In genomic region chr3:122742234-122742633, GRCh38 we compare ENCODE assay signal across 1 cellular context.
TF ChIP-seq lines count a peak whose summit lies in the region.

No MANE protein-coding gene starts in this region.

TF ChIP-seq in HEK293, 187 proteins besides CTCF, POLR2A, EP300 and RAD21 (continued from another document):
- TF ChIP-seq, protein P1, sequence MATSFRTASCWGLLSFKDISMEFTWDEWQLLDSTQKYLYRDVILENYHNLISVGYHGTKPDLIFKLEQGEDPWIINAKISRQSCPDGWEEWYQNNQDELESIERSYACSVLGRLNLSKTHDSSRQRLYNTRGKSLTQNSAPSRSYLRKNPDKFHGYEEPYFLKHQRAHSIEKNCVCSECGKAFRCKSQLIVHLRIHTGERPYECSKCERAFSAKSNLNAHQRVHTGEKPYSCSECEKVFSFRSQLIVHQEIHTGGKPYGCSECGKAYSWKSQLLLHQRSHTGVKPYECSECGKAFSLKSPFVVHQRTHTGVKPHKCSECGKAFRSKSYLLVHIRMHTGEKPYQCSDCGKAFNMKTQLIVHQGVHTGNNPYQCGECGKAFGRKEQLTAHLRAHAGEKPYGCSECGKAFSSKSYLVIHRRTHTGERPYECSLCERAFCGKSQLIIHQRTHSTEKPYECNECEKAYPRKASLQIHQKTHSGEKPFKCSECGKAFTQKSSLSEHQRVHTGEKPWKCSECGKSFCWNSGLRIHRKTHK (tag by site-specific recombination; IDR thresholded peaks at IDR 0.05): no peak
- TF ChIP-seq YY1 (tag by site-specific recombination; IDR thresholded peaks at IDR 0.05) (no peak), ZNF184 (tag by site-specific recombination; IDR thresholded peaks at IDR 0.05) (peak; percentile 94), ZNF654 (tag by site-specific recombination; IDR thresholded peaks at IDR 0.05; ENCODE audit: low read depth) (no peak)
